8 cellular contexts compared by ENCODE assay signal in the genomic region with DNA sequence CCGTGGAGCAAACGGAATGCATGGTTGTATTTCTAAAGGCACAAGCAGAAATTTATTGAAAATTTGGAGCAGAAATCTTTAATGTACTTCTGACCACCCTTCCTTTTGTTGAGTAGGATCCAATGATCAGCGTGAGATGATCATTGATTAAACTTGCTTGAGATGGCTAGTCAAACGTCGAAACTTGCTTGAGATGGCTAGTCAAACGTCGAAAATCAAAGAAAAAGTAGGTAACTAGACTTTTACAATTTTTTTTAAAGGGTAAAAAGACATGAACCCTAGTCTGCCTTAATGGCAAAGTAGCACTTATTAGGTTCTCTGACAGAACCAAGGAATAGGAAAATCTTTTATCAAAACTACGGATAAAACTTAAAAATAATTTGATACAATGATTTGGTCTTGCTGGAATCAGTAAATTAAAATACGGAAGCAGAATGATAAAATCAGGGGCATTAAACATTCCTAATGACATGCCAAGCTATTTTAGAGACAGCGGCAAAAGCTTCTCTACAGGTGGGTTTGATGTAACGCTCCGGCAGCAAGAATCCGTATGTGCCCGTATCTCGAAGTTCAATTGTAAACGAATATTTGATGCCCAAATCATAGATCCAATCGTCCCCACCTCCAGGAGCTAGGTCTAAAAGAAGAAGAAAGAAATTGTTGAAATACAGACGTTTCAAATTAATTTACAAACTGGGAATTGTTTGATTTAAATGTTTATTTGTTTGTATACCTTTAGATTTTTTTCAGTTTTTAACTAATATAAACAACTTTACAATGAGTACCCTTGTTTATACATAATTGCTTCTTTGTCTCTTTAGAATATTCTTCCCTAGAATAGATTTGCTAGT. TPM values are rescaled to one million over a fixed set of nuclear protein-coding genes. Genes with fewer than 3 reads are reported as not detected.
DNase-seq lines count a peak whose midpoint lies in the region; ATAC-seq lines count a peak whose summit lies in the region.

No MANE protein-coding gene starts in this region.

- H3K36me3 ChIP-seq in mucosa of rectum (ENCODE audit: control insufficient read depth in 2 of 2, insufficient read depth in 2 of 2, low read length in 2 of 2), result no peaks in the 10 kb centered on the region

- peak overlapping the region; percentile 83 to 84 for H3K4me3 ChIP-seq in mucosa of rectum (ENCODE audit: low read length in 2 of 2)

- H3K27me3 ChIP-seq in mucosa of rectum (ENCODE audit: control insufficient read depth in 2 of 2, insufficient read depth in 2 of 2, low read length in 2 of 2), result peaks cover 0 to 3% of the 10 kb centered on the region in 2 donors

- DNase-seq in stimulated activated naive CD8-positive, alpha-beta T cell treated with anti-CD3 and anti-CD28 coated beads, Interleukin-15, Interleukin-2, amounts not matched to agents 100 U/mL and 50 U/mL, for 24 hours, result no peak
- DNase-seq in caudate nucleus (lab: John Stamatoyannopoulos, UW), result no peak
- no peak for DNase-seq in posterior vena cava (ENCODE audit: low spot score)
- no peak for DNase-seq in NCI-H510A treated with DMSO at 0.1 percent for 48 hours (lab: John Stamatoyannopoulos, UW)
- no peak for DNase-seq in occipital lobe (lab: John Stamatoyannopoulos, UW)

- peak overlapping the region; percentile 91 for H3K27ac Mint-ChIP-seq in stimulated activated naive CD8-positive, alpha-beta T cell treated with anti-CD3 and anti-CD28 coated beads, Interleukin-15, Interleukin-2, amounts not matched to agents 100 ng/mL and 50 ng/mL, for 24 hours

- no peak for ATAC-seq in stimulated activated naive CD8-positive, alpha-beta T cell treated with anti-CD3 and anti-CD28 coated beads, Interleukin-15, Interleukin-2, amounts not matched to agents 100 U/mL and 50 U/mL, for 24 hours
- ATAC-seq in HG02870 (IDR thresholded peaks at IDR 0.05; ENCODE audit: unreplicated experiment), result no peak

- peaks cover 7 to 13% of the 10 kb centered on the region in 2 donors for H3K4me1 ChIP-seq in mucosa of rectum (ENCODE audit: control insufficient read depth in 2 of 2, insufficient read depth in 2 of 2, low read length in 2 of 2)

- H3K9me3 ChIP-seq in mucosa of rectum (ENCODE audit: control insufficient read depth in 2 of 2, low read length in 2 of 2), result no peaks in the 10 kb centered on the region

- H3K9me3 Mint-ChIP-seq in stimulated activated naive CD8-positive, alpha-beta T cell treated with anti-CD3 and anti-CD28 coated beads, Interleukin-15, Interleukin-2, amounts not matched to agents 100 ng/mL and 50 ng/mL, for 24 hours, result no peaks in the 10 kb centered on the region

- intact Hi-C loops in posterior vena cava (cut with DNase I), result no loop called here

- H3K27ac ChIP-seq in caudate nucleus (ENCODE audit: low read depth, low read length), result peak overlapping the region; percentile 74
- peak overlapping the region; percentile 82 to 88 for H3K27ac ChIP-seq in mucosa of rectum (ENCODE audit: low read depth in 2 of 2, low read length in 2 of 2)

- H3K36me3 Mint-ChIP-seq in stimulated activated naive CD8-positive, alpha-beta T cell treated with anti-CD3 and anti-CD28 coated beads, Interleukin-15, Interleukin-2, amounts not matched to agents 100 ng/mL and 50 ng/mL, for 24 hours (ENCODE audit: low read depth), result no peaks in the 10 kb centered on the region

- H3K9ac ChIP-seq in mucosa of rectum (ENCODE audit: low read depth in 1 of 2, low read length in 2 of 2), result peak overlapping the region; percentile 84 to 87

- peaks cover 12% of the 10 kb centered on the region for H3K27me3 Mint-ChIP-seq in stimulated activated naive CD8-positive, alpha-beta T cell treated with anti-CD3 and anti-CD28 coated beads, Interleukin-15, Interleukin-2, amounts not matched to agents 100 ng/mL and 50 ng/mL, for 24 hours

- H3K4me3 Mint-ChIP-seq in stimulated activated naive CD8-positive, alpha-beta T cell treated with anti-CD3 and anti-CD28 coated beads, Interleukin-15, Interleukin-2, amounts not matched to agents 100 ng/mL and 50 ng/mL, for 24 hours, result peak overlapping the region; percentile 92

- H3K4me1 Mint-ChIP-seq in stimulated activated naive CD8-positive, alpha-beta T cell treated with anti-CD3 and anti-CD28 coated beads, Interleukin-15, Interleukin-2, amounts not matched to agents 100 ng/mL and 50 ng/mL, for 24 hours (ENCODE audit: low read depth), result peaks cover 40% of the 10 kb centered on the region

RNA-seq across cellular contexts. Expression of gene ZC3H13, which starts 0.8 kb away (rescaled TPM):
- 10 to 100 TPM; 48.6 to 58.9 TPM for total RNA-seq in posterior vena cava
- 36.5 TPM for total RNA-seq in occipital lobe

RNA-seq across cellular contexts. Expression of gene CPB2, which starts 51.4 kb away (rescaled TPM):
- total RNA-seq in posterior vena cava (not detected), occipital lobe (not detected)
